ENCODE assay signal across 15 cellular contexts in genomic region chr10:46273506-46274477, GRCh38. TPM values are rescaled to one million over a fixed set of nuclear protein-coding genes. Genes with fewer than 3 reads are reported as not detected.
A peak's percentile ranks its signal among the peaks of the same experiment; 100 is the strongest.
DNase-seq lines count a peak whose midpoint lies in the region; ATAC-seq and TF ChIP-seq lines count a peak whose summit lies in the region.
"Had no signal": no experiment of that assay in that cellular context is flagged by ENCODE, and none has a peak within 500 bp of the region (broad histone marks: within the 10 kb centered on the region; RNA-seq: fewer than 3 reads in every experiment).

No MANE protein-coding gene starts in this region.

- H2AFZ ChIP-seq in IMR-90 (replicated peaks; ENCODE audit: low read length, poor library complexity) (no peak overlapping the region), neuronal stem cell (ENCODE audit: low read length) (no peak overlapping the region)

- H3K4ac ChIP-seq in IMR-90 (ENCODE audit: low read depth, low read length): no peak overlapping the region
- H3K4ac ChIP-seq in neuronal stem cell (ENCODE audit: low read length): no peak overlapping the region

- no peak overlapping the region for H2BK12ac ChIP-seq in neuronal stem cell (ENCODE audit: low read length)

- TF ChIP-seq POLR2A in IMR-90 (IDR thresholded peaks at IDR 0.05; ENCODE audit: low read depth, low read length): no peak

- no peak overlapping the region for H4K91ac ChIP-seq in IMR-90 (ENCODE audit: insufficient read depth, low read depth, low read length)
- H4K91ac ChIP-seq in neuronal stem cell (ENCODE audit: low read depth, low read length, poor library complexity): no peak overlapping the region

- intact Hi-C loops in IMR-90 (cut with micrococcal nuclease) (no loop called here), left lung (cut with DNase I) (no loop called here)

- no peak overlapping the region for H2BK5ac ChIP-seq in IMR-90 (ENCODE audit: low read depth, low read length, poor library complexity, severe bottlenecking)
- H2BK5ac ChIP-seq in neuronal stem cell (ENCODE audit: low read length): no peak overlapping the region

- H3K27ac ChIP-seq in IMR-90 (ENCODE audit: insufficient read depth, low read length) (no peak overlapping the region), neuronal stem cell (replicated peaks; ENCODE audit: low read length) (no peak overlapping the region), substantia nigra (ENCODE audit: low read depth, low read length, poor library complexity, severe bottlenecking) (no peak overlapping the region), left lung (no peak overlapping the region)

- peak; percentile 41 for DNase-seq in DMS53 (lab: John Stamatoyannopoulos, UW)
- no peak for DNase-seq in DMS53 treated with DMSO at 0.1 percent for 48 hours (lab: John Stamatoyannopoulos, UW; ENCODE audit: unreplicated experiment)
- DNase-seq in IMR-90: no peak
- DNase-seq in central memory CD8-positive, alpha-beta T cell (ENCODE audit: low spot score in 2 of 2): peak in 1 of 2 donors; percentile 7
- no peak for DNase-seq in neuronal stem cell (ENCODE audit: low spot score)
- no peak for DNase-seq in substantia nigra (lab: John Stamatoyannopoulos, UW)
- no peak for DNase-seq in left lung
- DNase-seq: 8988T; activated T-cell treated with anti-CD3 and anti-CD28 coated beads, Interleukin-2, amount 50 U/mL, for 1 hour; cerebellar nuclear complex; NCI-H187; stimulated activated naive B cell treated with anti-CD40 and anti-IgM and Interleukin-4, amounts not matched to agents 10 μg/mL and 1 μg/mL and 100 μg/mL, for 72 hours had no signal

- no TSS peak for BruUV-seq in IMR-90 (replicated peaks; lab: Mats Ljungman, UMichigan)

- H3K4me3 ChIP-seq in IMR-90 (ENCODE audit: insufficient read depth, low read depth, low read length) (no peak overlapping the region), neuronal stem cell (ENCODE audit: low read length in 2 of 2) (no peak overlapping the region), left lung (no peak overlapping the region)

- no peak overlapping the region for H4K5ac ChIP-seq in IMR-90 (ENCODE audit: low read depth, low read length)

- H3K23ac ChIP-seq in IMR-90 (ENCODE audit: low read depth, low read length) (no peak overlapping the region), neuronal stem cell (ENCODE audit: low read depth, low read length, poor library complexity) (no peak overlapping the region)

- POLR2A ChIA-PET in IMR-90 (lab: Charles Lee; ENCODE audit: unreplicated experiment): no interaction called here

- H2AK5ac ChIP-seq in IMR-90 (ENCODE audit: low read depth, low read length) (no peak overlapping the region), neuronal stem cell (ENCODE audit: low read depth, low read length) (peak overlapping the region; percentile 18)

- WGBS in IMR-90 (ENCODE audit: extremely low coverage in 2 of 2, insufficient read length in 1 of 2), 2 experiments: no CpG with 5 or more reads among the region's 9 CpGs
- WGBS in neuronal stem cell (ENCODE audit: extremely low coverage in 2 of 2, insufficient read length in 2 of 2, insufficient replicate concordance in 1 of 2), 2 donors: no CpG with 5 or more reads among the region's 9 CpGs

- H3K36me3 Mint-ChIP-seq in central memory CD8-positive, alpha-beta T cell (ENCODE audit: insufficient read depth): peaks cover 3% of the 10 kb centered on the region
- H3K36me3 Mint-ChIP-seq: stimulated activated naive B cell treated with anti-CD40 and anti-IgM and Interleukin-4, amounts not matched to agents 10 μg/mL and 1 μg/mL and 100 μg/mL, for 72 hours had no signal

- H2BK20ac ChIP-seq in IMR-90 (ENCODE audit: low read depth, low read length): no peak overlapping the region

- H3K36me3 ChIP-seq in IMR-90 (ENCODE audit: control insufficient read depth, insufficient read depth, low read length) (no peaks in the 10 kb centered on the region), neuronal stem cell (replicated peaks in 1 of 2; ENCODE audit: control insufficient read depth in 2 of 2, insufficient read depth in 2 of 2, low read length in 2 of 2) (no peaks in the 10 kb centered on the region), left lung (no peaks in the 10 kb centered on the region)

- no peaks in the 10 kb centered on the region for H3K27me3 Mint-ChIP-seq in central memory CD8-positive, alpha-beta T cell
- H3K27me3 Mint-ChIP-seq: stimulated activated naive B cell treated with anti-CD40 and anti-IgM and Interleukin-4, amounts not matched to agents 10 μg/mL and 1 μg/mL and 100 μg/mL, for 72 hours had no signal

- H3K4me3 Mint-ChIP-seq in central memory CD8-positive, alpha-beta T cell: no peak overlapping the region
- H3K4me3 Mint-ChIP-seq: stimulated activated naive B cell treated with anti-CD40 and anti-IgM and Interleukin-4, amounts not matched to agents 10 μg/mL and 1 μg/mL and 100 μg/mL, for 72 hours had no signal

- H4K20me1 ChIP-seq in IMR-90 (ENCODE audit: insufficient read depth, low read length): no peaks in the 10 kb centered on the region

- TF ChIP-seq RAD21 in IMR-90 (IDR thresholded peaks at IDR 0.05; ENCODE audit: low read length): peak; percentile 32

- H3K9me1 ChIP-seq in IMR-90 (ENCODE audit: insufficient read depth, low read length): no peaks in the 10 kb centered on the region

- no peaks in the 10 kb centered on the region for H3K9me3 ChIP-seq in IMR-90 (ENCODE audit: control insufficient read depth, insufficient read depth, low read length)
- no peaks in the 10 kb centered on the region for H3K9me3 ChIP-seq in neuronal stem cell (replicated peaks in 1 of 2; ENCODE audit: control insufficient read depth in 2 of 2, insufficient read depth in 1 of 2, low read depth in 1 of 2, low read length in 2 of 2)
- H3K9me3 ChIP-seq in left lung: no peaks in the 10 kb centered on the region

- in situ Hi-C loops in IMR-90 (cut with MboI; ENCODE audit: low sequenced_read_pairs): no loop called here

- H3K56ac ChIP-seq in IMR-90 (ENCODE audit: extremely low read depth, insufficient read depth, low read length): no peak overlapping the region

- H3K9me3 Mint-ChIP-seq in central memory CD8-positive, alpha-beta T cell: no peaks in the 10 kb centered on the region
- H3K9me3 Mint-ChIP-seq: stimulated activated naive B cell treated with anti-CD40 and anti-IgM and Interleukin-4, amounts not matched to agents 10 μg/mL and 1 μg/mL and 100 μg/mL, for 72 hours had no signal

- H3K27ac Mint-ChIP-seq in central memory CD8-positive, alpha-beta T cell (ENCODE audit: low read depth): peak overlapping the region; percentile 90
- H3K27ac Mint-ChIP-seq: stimulated activated naive B cell treated with anti-CD40 and anti-IgM and Interleukin-4, amounts not matched to agents 10 μg/mL and 1 μg/mL and 100 μg/mL, for 72 hours had no signal

- dilution Hi-C loops in IMR-90 (cut with HindIII; ENCODE audit: low sequenced_read_pairs, unreplicated experiment): no loop called here

- H3K79me1 ChIP-seq in IMR-90 (ENCODE audit: low read depth in 1 of 2, low read length in 2 of 2) (no peaks in the 10 kb centered on the region), neuronal stem cell (ENCODE audit: low read depth, low read length) (no peaks in the 10 kb centered on the region)

- no peak for ATAC-seq in IMR-90 (ENCODE audit: low read depth)
- no peak for ATAC-seq in central memory CD8-positive, alpha-beta T cell (replicated peaks; ENCODE audit: extremely low read depth, poor library complexity, severe bottlenecking)
- ATAC-seq in left lung: no peak
- no peak for ATAC-seq in GM19395 (IDR thresholded peaks at IDR 0.05; ENCODE audit: unreplicated experiment)
- ATAC-seq: stimulated activated naive B cell treated with anti-CD40 and anti-IgM and Interleukin-4, amounts not matched to agents 10 μg/mL and 1 μg/mL and 100 μg/mL, for 72 hours had no signal

- peaks cover 29% of the 10 kb centered on the region for H3K4me1 Mint-ChIP-seq in central memory CD8-positive, alpha-beta T cell

- H3K4me1 ChIP-seq in IMR-90 (ENCODE audit: control insufficient read depth, insufficient read depth, low read length): no peaks in the 10 kb centered on the region
- H3K4me1 ChIP-seq in neuronal stem cell (ENCODE audit: control insufficient read depth in 2 of 2, insufficient read depth in 1 of 2, low read depth in 1 of 2, low read length in 2 of 2): no peaks in the 10 kb centered on the region
- H3K4me1 ChIP-seq in left lung: no peaks in the 10 kb centered on the region

- TF ChIP-seq CTCF in IMR-90 (conservative IDR thresholded peaks at IDR 0.05; ENCODE audit: low read depth, low read length) (0 out of 2 replicates have a peak, but pooled peaks have one; percentile 10), left lung (IDR thresholded peaks at IDR 0.05) (no peak)

- H3K18ac ChIP-seq in IMR-90 (ENCODE audit: low read depth, low read length) (no peak overlapping the region), neuronal stem cell (ENCODE audit: low read length) (peak overlapping the region; percentile 16)

- CTCF ChIA-PET in IMR-90 (lab: Yijun Ruan, JAX): no interaction called here

- H4K8ac ChIP-seq in IMR-90 (ENCODE audit: low read depth in 2 of 2, low read length in 2 of 2) (no peak overlapping the region), neuronal stem cell (ENCODE audit: low read depth, low read length) (no peak overlapping the region)

- H2AK9ac ChIP-seq in IMR-90 (replicated peaks; ENCODE audit: low read depth, low read length, poor library complexity): no peak overlapping the region

- H2BK15ac ChIP-seq in IMR-90 (ENCODE audit: low read depth, low read length) (no peak overlapping the region), neuronal stem cell (ENCODE audit: low read length) (no peak overlapping the region)

- H3K14ac ChIP-seq in IMR-90 (replicated peaks; ENCODE audit: low read depth, low read length): no peak overlapping the region
- no peak overlapping the region for H3K14ac ChIP-seq in neuronal stem cell (ENCODE audit: low read length)

- peaks cover 5% of the 10 kb centered on the region for H3K27me3 ChIP-seq in IMR-90 (ENCODE audit: control insufficient read depth, insufficient read depth, low read length)
- H3K27me3 ChIP-seq in neuronal stem cell (ENCODE audit: control insufficient read depth in 3 of 3, insufficient read depth in 3 of 3, low read depth in 1 of 3, low read length in 3 of 3): no peaks in the 10 kb centered on the region
- no peaks in the 10 kb centered on the region for H3K27me3 ChIP-seq in left lung

- H3K9ac ChIP-seq in IMR-90 (ENCODE audit: low read depth, low read length): no peak overlapping the region
- H3K9ac ChIP-seq in neuronal stem cell (ENCODE audit: low read depth, low read length, poor library complexity): no peak overlapping the region

- H2BK120ac ChIP-seq in IMR-90 (ENCODE audit: low read depth, low read length) (no peak overlapping the region), neuronal stem cell (ENCODE audit: low read depth, low read length) (no peak overlapping the region)

- no peak overlapping the region for H3K4me2 ChIP-seq in IMR-90 (ENCODE audit: low read depth, low read length)
- H3K4me2 ChIP-seq in neuronal stem cell (ENCODE audit: insufficient read depth, low read length, poor library complexity, severe bottlenecking): no peak overlapping the region

RNA-seq across cellular contexts. Expression of gene ANTXRL, which starts 13.0 kb away (rescaled TPM):
- total RNA-seq in IMR-90 (2012; rRNA removed): not detected in 2 replicates
- polyA plus RNA-seq in IMR-90 (2012; rRNA removed): not detected in 2 replicates
- not detected in 2 replicates for polyA plus RNA-seq in IMR-90 (2012; cell fraction: cytosol; rRNA removed)
- 0.03 TPM in 1 of 2 replicates, not detected in the other for polyA plus RNA-seq in IMR-90 (2012; cell fraction: nucleus; rRNA removed; ENCODE audit: low replicate concordance)
- polyA plus RNA-seq in neuronal stem cell (2013, experiment 1 of 2): not detected
- not detected for polyA plus RNA-seq in neuronal stem cell (2013, experiment 2 of 2)
- not detected for total RNA-seq in left lung
- polyA plus RNA-seq: keratinocyte, neural cell had no signal
